In genomic region chr5:118247468-118247867, GRCh38 we compare ENCODE assay signal across 30 cellular contexts.
"Had no signal": no experiment of that assay in that cellular context is flagged by ENCODE, and none has a peak within 500 bp of the region (broad histone marks: within the 10 kb centered on the region; RNA-seq: fewer than 3 reads in every experiment).

No MANE protein-coding gene starts in this region.

- H3K27me3 Mint-ChIP-seq: activated CD8-positive, alpha-beta memory T cell treated with anti-CD3 and anti-CD28 coated beads, Interleukin-2, amount 10 ng/mL, durations not matched to agents 7 days and 5 days; activated naive CD8-positive, alpha-beta T cell treated with anti-CD3 and anti-CD28 coated beads, Interleukin-2, amount 50 U/mL, for 24 hours; activated T-cell treated with anti-CD3 and anti-CD28 coated beads, Interleukin-2, amount 50 U/mL, for 24 hours; T-helper 17 cell had no signal

- ATAC-seq: activated CD8-positive, alpha-beta memory T cell treated with anti-CD3 and anti-CD28 coated beads, Interleukin-2, amount 10 ng/mL, durations not matched to agents 7 days and 5 days; activated naive CD4-positive, alpha-beta T cell treated with anti-CD3 and anti-CD28 coated beads, Interleukin-2, amount 50 U/mL, for 72 hours; activated naive CD8-positive, alpha-beta T cell treated with anti-CD3 and anti-CD28 coated beads, Interleukin-2, amount 50 U/mL, for 24 hours; Panc1; T-helper 17 cell; WTC11 had no signal

- H3K4me3 Mint-ChIP-seq: activated CD8-positive, alpha-beta memory T cell treated with anti-CD3 and anti-CD28 coated beads, Interleukin-2, amount 10 ng/mL, durations not matched to agents 7 days and 5 days; activated naive CD8-positive, alpha-beta T cell treated with anti-CD3 and anti-CD28 coated beads, Interleukin-2, amount 50 U/mL, for 24 hours; activated T-cell treated with anti-CD3 and anti-CD28 coated beads, Interleukin-2, amount 50 U/mL, for 24 hours; brain; IgD-negative memory B cell; T-helper 17 cell; WTC11 had no signal

- H3K4me3 ChIP-seq: MG63 had no signal

- H3K27me3 ChIP-seq: MG63 had no signal

- H3K27ac Mint-ChIP-seq: activated CD8-positive, alpha-beta memory T cell treated with anti-CD3 and anti-CD28 coated beads, Interleukin-2, amount 10 ng/mL, durations not matched to agents 7 days and 5 days; activated naive CD4-positive, alpha-beta T cell treated with anti-CD3 and anti-CD28 coated beads, Interleukin-2, amount 50 U/mL, for 72 hours; activated naive CD8-positive, alpha-beta T cell treated with anti-CD3 and anti-CD28 coated beads, Interleukin-2, amount 50 U/mL, for 24 hours; activated T-cell treated with anti-CD3 and anti-CD28 coated beads, Interleukin-2, amount 50 U/mL, for 24 hours; brain; IgD-negative memory B cell; T-helper 17 cell; WTC11 had no signal

- H3K36me3 ChIP-seq: MG63 had no signal

- DNase-seq: activated CD4-positive, alpha-beta T cell treated with anti-CD3 and anti-CD28 coated beads for 48 hours; activated CD4-positive, alpha-beta T cell treated with anti-CD3 and anti-CD28 coated beads, Interleukin-2, amount 50 U/mL, for 48 hours; activated CD4-positive, CD25-positive, alpha-beta regulatory T cell treated with anti-CD3 and anti-CD28 coated beads, Interleukin-2, amount 50 U/mL, for 72 hours; activated CD8-positive, alpha-beta memory T cell treated with anti-CD3 and anti-CD28 coated beads, Interleukin-2, amount 10 ng/mL, durations not matched to agents 7 days and 5 days; activated effector memory CD4-positive, alpha-beta T cell treated with anti-CD3 and anti-CD28 coated beads, Interleukin-2, amount 50 U/mL, for 16 hours; activated naive CD4-positive, alpha-beta T cell treated with Interleukin-2 at 50 U/mL for 16 hours; activated naive CD8-positive, alpha-beta T cell treated with anti-CD3 and anti-CD28 coated beads, Interleukin-2, amount 50 U/mL, for 24 hours; activated T-cell treated with anti-CD3 and anti-CD28 coated beads, Interleukin-2, amount 50 U/mL, for 24 hours; amniotic stem cell; cerebellar nuclear complex; KG1; MG63; NCI-H1105; NCI-H1436 treated with DMSO at 0.1 percent for 48 hours; NCI-H187; NCI-H2081 treated with DMSO at 0.1 percent for 48 hours; NCI-H2227 treated with DMSO at 0.1 percent for 48 hours; NCI-H446 treated with DMSO at 0.1 percent for 48 hours; NCI-H524 treated with DMSO at 0.1 percent for 48 hours; NCI-H774; NK-92 treated with Interleukin-12 subunit alpha and Interleukin-12 subunit beta, amount 100 ng/mL, for 24 hours; OCI-M1; SHP77 treated with DMSO at 0.1 percent for 48 hours; T-helper 17 cell; T-helper 9 cell had no signal

- H3K36me3 Mint-ChIP-seq: activated CD8-positive, alpha-beta memory T cell treated with anti-CD3 and anti-CD28 coated beads, Interleukin-2, amount 10 ng/mL, durations not matched to agents 7 days and 5 days had no signal

- H3K4me1 Mint-ChIP-seq: activated naive CD8-positive, alpha-beta T cell treated with anti-CD3 and anti-CD28 coated beads, Interleukin-2, amount 50 U/mL, for 24 hours; brain; IgD-negative memory B cell; T-helper 17 cell had no signal
